Comparison of ENCODE assay signal across 8 cellular contexts in genomic region chr22:18730410-18730809, GRCh38.
DNase-seq lines count a peak whose midpoint lies in the region; ATAC-seq and TF ChIP-seq lines count a peak whose summit lies in the region.
"Not testable (repeated sequence)": the region's sequence is repeated elsewhere in the genome, so short reads cannot be mapped to it uniquely, and the experiment has no call there.

No MANE protein-coding gene starts in this region.

- in situ Hi-C loops in KBM-7 (cut with MboI; ENCODE audit: low pct_unique_long_range_greater_than_20kb, low sequenced_read_pairs): not testable (repeated sequence)

- not testable (repeated sequence) for H3K27ac Mint-ChIP-seq in nephron progenitor cell

- not testable (repeated sequence) for H3K9me3 Mint-ChIP-seq in nephron progenitor cell

- intact Hi-C loops in Right ventricle myocardium inferior (cut with DNase I): not testable (repeated sequence)

- not testable (repeated sequence) for H3K4me3 Mint-ChIP-seq in nephron progenitor cell

- H3K27me3 Mint-ChIP-seq in nephron progenitor cell (ENCODE audit: low read depth, poor library complexity): not testable (repeated sequence)

- ATAC-seq in GM21737 (IDR thresholded peaks at IDR 0.05; ENCODE audit: unreplicated experiment) (peak; percentile 100), Right ventricle myocardium inferior (peak; percentile 88)

- DNase-seq in CD1c-positive myeloid dendritic cell (ENCODE audit: extremely low spot score) (peak; percentile 56), KBM-7 (peak; percentile 56), amniotic epithelial cell (ENCODE audit: low read depth) (peak; percentile 76), Right ventricle myocardium inferior (ENCODE audit: missing footprints) (peak; percentile 92), nephron progenitor cell (peak; percentile 6)
- peak; percentile 54 to 70 for DNase-seq in activated CD4-positive, alpha-beta T cell treated with anti-CD3 and anti-CD28 coated beads, Interleukin-2, amount 50 U/mL, for 48 hours
- DNase-seq in stimulated activated CD4-positive, alpha-beta T cell treated with anti-CD3 and anti-CD28 coated beads, Interleukin-4, amount 100 ng/mL, for 4 hours: peak; percentile 32 to 41

- H3K4me1 Mint-ChIP-seq in nephron progenitor cell: not testable (repeated sequence)

- H3K36me3 Mint-ChIP-seq in nephron progenitor cell (ENCODE audit: low read depth): not testable (repeated sequence)

- TF ChIP-seq CTCF in nephron progenitor cell (IDR thresholded peaks at IDR 0.05): not testable (repeated sequence)

Comparison
In these comparisons a context has a peak if more than half of its experiments do, and no peak if none do; other contexts are left out.
1. Peak in every context shown above with its lines: DNase-seq and ATAC-seq.
2. DNase-seq: peak in every context shown above with its lines; median percentile 92 in Right ventricle myocardium inferior; 76 in amniotic epithelial cell; 62 in activated CD4-positive, alpha-beta T cell treated with anti-CD3 and anti-CD28 coated beads, Interleukin-2, amount 50 U/mL, for 48 hours; 56 in CD1c-positive myeloid dendritic cell; 56 in KBM-7; 36 in stimulated activated CD4-positive, alpha-beta T cell treated with anti-CD3 and anti-CD28 coated beads, Interleukin-4, amount 100 ng/mL, for 4 hours; 6 in nephron progenitor cell.